Comparison of ENCODE assay signal across 19 cellular contexts in the genomic region with DNA sequence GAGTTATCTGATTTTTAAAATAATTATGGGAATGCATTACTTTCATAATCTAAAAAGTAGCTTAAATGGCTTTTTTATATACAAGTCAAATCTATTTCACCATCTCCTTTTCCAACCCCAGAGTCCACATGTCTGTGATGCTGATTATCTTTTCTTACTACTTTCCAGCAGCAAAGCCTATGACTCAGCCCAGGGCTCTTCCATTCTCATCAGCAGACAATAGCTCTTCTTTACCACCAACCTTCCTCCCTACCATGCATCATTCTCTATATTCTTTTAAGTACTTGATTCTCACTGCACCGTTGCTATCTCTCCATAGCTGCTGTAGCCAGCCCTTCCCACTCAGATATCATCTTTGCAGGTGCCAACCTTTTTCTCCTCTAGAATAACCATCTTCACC.
A peak's percentile ranks its signal among the peaks of the same experiment; 100 is the strongest.
DNase-seq lines count a peak whose midpoint lies in the region; ATAC-seq, FAIRE-seq and TF ChIP-seq lines count a peak whose summit lies in the region.
"Had no signal": no experiment of that assay in that cellular context is flagged by ENCODE, and none has a peak within 500 bp of the region (broad histone marks: within the 10 kb centered on the region; RNA-seq: fewer than 3 reads in every experiment).

No MANE protein-coding gene starts in this region.

- H3K27me3 Mint-ChIP-seq in H9 (ENCODE audit: low read depth), result no peaks in the 10 kb centered on the region; the same call in 1 of the 2 replicates

- H2AK5ac ChIP-seq in H9 (ENCODE audit: insufficient read length, low read length), result no peak overlapping the region

- H4K91ac ChIP-seq in H9 (ENCODE audit: insufficient read length, low read depth, low read length), result no peak overlapping the region

- H2BK20ac ChIP-seq in H9 (ENCODE audit: low read depth, low read length, poor library complexity, severe bottlenecking), result peak overlapping the region; percentile 94

- no peak overlapping the region for H3K23ac ChIP-seq in H9 (ENCODE audit: insufficient read length, low read depth, low read length)

- H2AFZ ChIP-seq in H9 (ENCODE audit: low read length), result no peak overlapping the region
- H2AFZ ChIP-seq in keratinocyte (ENCODE audit: control insufficient read depth, low read length), result no peak overlapping the region

- no peak overlapping the region for H2BK15ac ChIP-seq in H9 (ENCODE audit: low read depth, low read length)

- peak overlapping the region; percentile 81 for H2BK120ac ChIP-seq in H9 (ENCODE audit: low read depth, low read length, poor library complexity, severe bottlenecking)

- H3K4me3 ChIP-seq in bronchial epithelial cell (ENCODE audit: low read depth, low read length) (no peak overlapping the region), keratinocyte (ENCODE audit: control insufficient read depth in 2 of 3, extremely low read depth in 1 of 3, insufficient read depth in 2 of 3, low read depth in 1 of 3, low read length in 3 of 3) (no peak overlapping the region), sigmoid colon (no peak overlapping the region)
- H3K4me3 ChIP-seq: heart left ventricle, MG63, upper lobe of left lung had no signal

- TF ChIP-seq POLR2A in sigmoid colon (IDR thresholded peaks at IDR 0.05), result no peak

- ATAC-seq in GM19463 (IDR thresholded peaks at IDR 0.05; ENCODE audit: unreplicated experiment) (no peak), HG03378 (IDR thresholded peaks at IDR 0.05; ENCODE audit: unreplicated experiment) (no peak)
- ATAC-seq: heart left ventricle, HepG2 had no signal

- H3K36me3 ChIP-seq in bronchial epithelial cell (ENCODE audit: control insufficient read depth, insufficient read depth, low read length) (no peaks in the 10 kb centered on the region), keratinocyte (ENCODE audit: control insufficient read depth in 2 of 2, extremely low read depth in 1 of 2, insufficient read depth in 2 of 2, low read length in 2 of 2) (no peaks in the 10 kb centered on the region), sigmoid colon (no peaks in the 10 kb centered on the region)
- H3K36me3 ChIP-seq: heart left ventricle, MG63, upper lobe of left lung had no signal

- no peak for TF ChIP-seq EP300 in sigmoid colon (IDR thresholded peaks at IDR 0.05)

- no peaks in the 10 kb centered on the region for H3K36me3 Mint-ChIP-seq in H9 (ENCODE audit: insufficient read depth in 1 of 3, low read depth in 3 of 3)
- H3K36me3 Mint-ChIP-seq: mesothelial cell of epicardium had no signal

- H3K27ac Mint-ChIP-seq in H9, result peak overlapping the region in 1 of 3 experiments; percentile 13; a peak in 1 of 7 replicates
- H3K27ac Mint-ChIP-seq: CD8-positive, alpha-beta memory T cell; stimulated activated naive CD8-positive, alpha-beta T cell treated with anti-CD3 and anti-CD28 coated beads, Interleukin-15, Interleukin-2, amounts not matched to agents 100 ng/mL and 50 ng/mL, for 24 hours had no signal

- no peak overlapping the region for H3K9ac ChIP-seq in H9 (ENCODE audit: extremely low read depth, insufficient read length, low read length)
- no peak overlapping the region for H3K9ac ChIP-seq in keratinocyte (ENCODE audit: control insufficient read depth, extremely low read depth, insufficient read depth, low read length)

- no peak overlapping the region for H3K4ac ChIP-seq in H9 (ENCODE audit: low read depth, low read length)

- H3K14ac ChIP-seq in H9 (ENCODE audit: insufficient read depth, low read length), result no peak overlapping the region

- no peak overlapping the region for H4K5ac ChIP-seq in H9 (ENCODE audit: insufficient read length, low read depth, low read length)

- H3K9me3 Mint-ChIP-seq in H9, result no peaks in the 10 kb centered on the region
- H3K9me3 Mint-ChIP-seq: stimulated activated naive CD8-positive, alpha-beta T cell treated with anti-CD3 and anti-CD28 coated beads, Interleukin-15, Interleukin-2, amounts not matched to agents 100 ng/mL and 50 ng/mL, for 24 hours had no signal

- H3K4me1 Mint-ChIP-seq in H9, result peaks cover 22 to 42% of the 10 kb centered on the region in 2 experiments
- H3K4me1 Mint-ChIP-seq: CD8-positive, alpha-beta memory T cell had no signal

- no peaks in the 10 kb centered on the region for H3K9me1 ChIP-seq in keratinocyte (ENCODE audit: control insufficient read depth, extremely low read depth, insufficient read depth, low read length)

- H3K4me3 Mint-ChIP-seq in H9, result no peak overlapping the region
- H3K4me3 Mint-ChIP-seq: CD8-positive, alpha-beta memory T cell; mesothelial cell of epicardium; stimulated activated naive CD8-positive, alpha-beta T cell treated with anti-CD3 and anti-CD28 coated beads, Interleukin-15, Interleukin-2, amounts not matched to agents 100 ng/mL and 50 ng/mL, for 24 hours had no signal

- FAIRE-seq in bronchial epithelial cell (lab: Jason Lieb, UNC), result no peak
- FAIRE-seq in keratinocyte (lab: Jason Lieb, UNC), result peak; percentile 52
- FAIRE-seq: HepG2 had no signal

- TF ChIP-seq CTCF in H9 (conservative IDR thresholded peaks at IDR 0.05), result no peak
- TF ChIP-seq CTCF in bronchial epithelial cell (IDR thresholded peaks at IDR 0.05; ENCODE audit: insufficient read depth, low read length, severe bottlenecking), result no peak
- no peak for TF ChIP-seq CTCF in keratinocyte (optimal IDR thresholded peaks at IDR 0.05 in 1 of 3, IDR thresholded peaks at IDR 0.05 in 1 of 3, conservative IDR thresholded peaks at IDR 0.05 in 1 of 3; ENCODE audit: extremely low read depth in 1 of 3, insufficient read depth in 2 of 3, low read length in 3 of 3)
- no peak for TF ChIP-seq CTCF in sigmoid colon (IDR thresholded peaks at IDR 0.05)

- H3K4me1 ChIP-seq in H9 (ENCODE audit: insufficient read depth, low read length) (peaks cover 11% of the 10 kb centered on the region), keratinocyte (ENCODE audit: control insufficient read depth, extremely low read depth, insufficient read depth, low read length) (peaks cover 17% of the 10 kb centered on the region), sigmoid colon (no peaks in the 10 kb centered on the region)
- H3K4me1 ChIP-seq: upper lobe of left lung had no signal

- H3K4me2 ChIP-seq in H9 (ENCODE audit: insufficient read depth, insufficient read length, low read length) (no peak overlapping the region), keratinocyte (ENCODE audit: control insufficient read depth, extremely low read depth, insufficient read depth, low read depth, low read length) (no peak overlapping the region)

- H3K18ac ChIP-seq in H9 (ENCODE audit: insufficient read length, low read depth, low read length), result peak overlapping the region; percentile 49

- intact Hi-C loops in sigmoid colon (cut with DNase I), result no loop called here

- no CpG with 5 or more reads among the region's 1 CpG for WGBS in H9 (ENCODE audit: extremely low coverage, insufficient read length, low lambda C conversion rate)
- 52 to 70% methylated on average over 1 of the region's 1 CpG for whole genome bisulfite sequencing in sigmoid colon, 2 donors

- no peak overlapping the region for H3K56ac ChIP-seq in H9 (ENCODE audit: insufficient read length, low read depth, low read length)

- no peak overlapping the region for H2BK5ac ChIP-seq in H9 (ENCODE audit: insufficient read length, low read length)

- H4K8ac ChIP-seq in H9 (replicated peaks; ENCODE audit: insufficient read length, low read depth, low read length), result no peak overlapping the region

- no peaks in the 10 kb centered on the region for H3K9me3 ChIP-seq in H9 (ENCODE audit: control insufficient read depth, low read depth, low read length)
- no peaks in the 10 kb centered on the region for H3K9me3 ChIP-seq in keratinocyte (ENCODE audit: control insufficient read depth, low read depth, low read length)
- H3K9me3 ChIP-seq in sigmoid colon, result no peaks in the 10 kb centered on the region
- H3K9me3 ChIP-seq: heart left ventricle, MG63, upper lobe of left lung had no signal

- H3T11ph ChIP-seq in H9 (ENCODE audit: low read length), result no peak overlapping the region

- DNase-seq in A172 (ENCODE audit: low spot score), result peak; percentile 18
- no peak for DNase-seq in H9
- peak; percentile 34 for DNase-seq in bronchial epithelial cell (ENCODE audit: low read depth)
- no peak for DNase-seq in keratinocyte (ENCODE audit: low read depth, low spot score)
- no peak for DNase-seq in sigmoid colon
- DNase-seq in GM19240 (ENCODE audit: insufficient read length, low spot score), result no peak
- DNase-seq: CD8-positive, alpha-beta memory T cell; heart left ventricle; MG63; NCI-H1694 treated with DMSO at 0.1 percent for 48 hours; NCI-H446 treated with DMSO at 0.1 percent for 48 hours; NK-92 treated with Interleukin-12 subunit alpha and Interleukin-12 subunit beta, amount 100 ng/mL, for 24 hours; Right ventricle myocardium superior; upper lobe of left lung had no signal

- no peaks in the 10 kb centered on the region for H3K27me3 ChIP-seq in H9 (ENCODE audit: insufficient read depth, low read length)
- H3K27me3 ChIP-seq in bronchial epithelial cell (ENCODE audit: control insufficient read depth, insufficient read depth, low read length), result peaks cover 2% of the 10 kb centered on the region
- no peaks in the 10 kb centered on the region for H3K27me3 ChIP-seq in keratinocyte (ENCODE audit: control insufficient read depth, extremely low read depth, insufficient read depth, low read length)
- H3K27me3 ChIP-seq in sigmoid colon, result no peaks in the 10 kb centered on the region
- H3K27me3 ChIP-seq: upper lobe of left lung had no signal

- H3K27ac ChIP-seq in H9 (ENCODE audit: insufficient read length, low read depth, low read length), result no peak overlapping the region
- no peak overlapping the region for H3K27ac ChIP-seq in keratinocyte (ENCODE audit: control insufficient read depth, insufficient read depth, low read length)
- no peak overlapping the region for H3K27ac ChIP-seq in sigmoid colon
- H3K27ac ChIP-seq: heart left ventricle, upper lobe of left lung had no signal

- no peaks in the 10 kb centered on the region for H3K79me2 ChIP-seq in H9 (ENCODE audit: insufficient read depth, low read length)
- no peaks in the 10 kb centered on the region for H3K79me2 ChIP-seq in keratinocyte (ENCODE audit: control insufficient read depth, insufficient read depth, low read length)

- dilution Hi-C loops in keratinocyte (cut with MboI; ENCODE audit: extremely low pct_ligation_motif_present, low sequenced_read_pairs), result no loop called here

- H4K20me1 ChIP-seq in H9 (ENCODE audit: control insufficient read depth, insufficient read depth, insufficient read length) (no peaks in the 10 kb centered on the region), keratinocyte (ENCODE audit: control insufficient read depth, extremely low read depth, insufficient read depth, low read length) (no peaks in the 10 kb centered on the region)

- peak overlapping the region; percentile 74 for H2BK12ac ChIP-seq in H9 (ENCODE audit: insufficient read length, low read depth, low read length)

- no peaks in the 10 kb centered on the region for H3K79me1 ChIP-seq in H9 (ENCODE audit: insufficient read depth, low read depth, low read length, poor library complexity, severe bottlenecking)

- no peaks in the 10 kb centered on the region for H3K23me2 ChIP-seq in H9 (ENCODE audit: insufficient read length, low read depth, low read length, poor library complexity, severe bottlenecking)

Comparison
In these comparisons a context has a peak if more than half of its experiments do, and no peak if none do; other contexts are left out.
1. DNase-seq: peak in A172 (single experiment) and bronchial epithelial cell (single experiment); none in H9 (single experiment), keratinocyte (single experiment), sigmoid colon (single experiment) and GM19240 (single experiment).